Comparison of ENCODE assay signal across 21 cellular contexts in the genomic region with DNA sequence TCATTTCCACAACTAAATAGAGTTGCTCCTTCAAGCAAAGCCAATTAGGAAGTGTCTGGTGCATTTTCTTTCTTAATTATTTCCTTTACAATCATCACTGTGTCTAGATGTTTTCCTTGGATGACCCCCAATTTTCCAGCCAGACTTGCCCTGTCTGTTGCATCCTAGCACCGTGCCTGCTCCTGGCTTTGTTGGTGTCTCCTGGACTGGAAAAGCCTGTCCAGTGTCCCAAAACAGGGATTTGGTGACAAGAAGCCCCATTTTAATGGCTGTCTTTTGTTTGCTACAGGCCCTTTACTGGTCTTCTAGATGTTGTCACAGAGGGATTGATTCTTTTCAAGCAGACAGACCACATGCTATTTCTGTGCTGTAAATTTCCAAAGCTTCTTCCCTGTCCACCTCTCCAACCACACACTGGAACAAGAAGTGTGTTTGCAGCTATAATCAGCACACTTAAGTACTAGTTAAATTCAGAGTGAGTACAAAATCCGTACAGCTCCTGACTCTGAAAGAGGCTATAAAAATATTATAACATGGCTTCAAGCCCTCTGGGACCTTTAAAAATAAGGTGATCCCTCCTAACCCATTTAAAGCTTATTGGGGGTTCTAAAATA. TPM values are rescaled to one million over a fixed set of nuclear protein-coding genes. Genes with fewer than 3 reads are reported as not detected.
DNase-seq lines count a peak whose midpoint lies in the region; ATAC-seq and TF ChIP-seq lines count a peak whose summit lies in the region.
"Had no signal": no experiment of that assay in that cellular context is flagged by ENCODE, and none has a peak within 500 bp of the region (broad histone marks: within the 10 kb centered on the region; RNA-seq: fewer than 3 reads in every experiment).

No MANE protein-coding gene starts in this region.

- H3K4me3 ChIP-seq in SK-N-MC (no peak overlapping the region), heart left ventricle (no peak overlapping the region)
- H3K4me3 ChIP-seq: coronary artery had no signal

- H3K4me1 ChIP-seq in heart left ventricle: peaks cover 0 to 55% (median 26%) of the 10 kb centered on the region in 12 donors

- no peaks in the 10 kb centered on the region for H3K27me3 ChIP-seq in heart left ventricle
- H3K27me3 ChIP-seq: neutrophil had no signal

- H3K27ac ChIP-seq in C4-2B (peak overlapping the region; percentile 36), SK-N-MC (peak overlapping the region; percentile 30; the same call in 1 of the 2 replicates), heart left ventricle (peak overlapping the region in 4 of 12 donors; percentile 8 to 68 (median 22))
- H3K27ac ChIP-seq: coronary artery, epithelial cell of prostate, neutrophil had no signal

- 21 to 44% (median 38%) methylated on average over 2 of the region's 2 CpGs for WGBS in heart left ventricle, 4 donors

- TF ChIP-seq CTCF in C4-2B (conservative IDR thresholded peaks at IDR 0.05) (no peak), heart left ventricle (IDR thresholded peaks at IDR 0.05) (no peak)

- no peak overlapping the region for H3K9ac ChIP-seq in SK-N-MC (ENCODE audit: insufficient read length)

- TF ChIP-seq POLR2A in heart left ventricle (IDR thresholded peaks at IDR 0.05): no peak

- H3K36me3 ChIP-seq in SK-N-MC (ENCODE audit: insufficient read depth, low read length): peaks cover 3% of the 10 kb centered on the region; the same call in 1 of the 2 replicates
- no peaks in the 10 kb centered on the region for H3K36me3 ChIP-seq in heart left ventricle

- H3K9me3 ChIP-seq in SK-N-MC (ENCODE audit: low read depth, low read length) (no peaks in the 10 kb centered on the region), heart left ventricle (no peaks in the 10 kb centered on the region)
- H3K9me3 ChIP-seq: neutrophil had no signal

- intact Hi-C loops in heart left ventricle (cut with DNase I): no loop called here

- DNase-seq in SK-N-MC (ENCODE audit: low read depth, low spot score) (no peak), heart left ventricle (no peak), retina (peak; percentile 36), inferior parietal cortex (ENCODE audit: extremely low spot score) (no peak), T-helper 1 cell (no peak), OCI-M2 (lab: John Stamatoyannopoulos, UW; ENCODE audit: unreplicated experiment) (no peak)
- DNase-seq: activated CD4-positive, CD25-positive, alpha-beta regulatory T cell; activated effector memory CD4-positive, alpha-beta T cell treated with anti-CD3 and anti-CD28 coated beads, Interleukin-2, amount 50 U/mL, for 16 hours; amniotic stem cell; CD8-positive, alpha-beta memory T cell; H9; mesendoderm; NCI-H146; NCI-H446 treated with DMSO at 0.1 percent for 48 hours; SHP77; stimulated activated naive CD8-positive, alpha-beta T cell treated with anti-CD3 and anti-CD28 coated beads, Interleukin-15, Interleukin-2, amounts not matched to agents 100 U/mL and 50 U/mL, for 24 hours had no signal

- ATAC-seq in heart left ventricle (peak in 3 of 4 donors; percentile 24 to 55 (median 33)), GM19324 (IDR thresholded peaks at IDR 0.05; ENCODE audit: low FRiP score, unreplicated experiment) (no peak)
- ATAC-seq: stimulated activated naive CD8-positive, alpha-beta T cell treated with anti-CD3 and anti-CD28 coated beads, Interleukin-15, Interleukin-2, amounts not matched to agents 100 U/mL and 50 U/mL, for 24 hours had no signal

RNA-seq across cellular contexts. Expression of gene RNF144A, which starts 38.4 kb away (rescaled TPM):
- 10 to 100 TPM; 10.3 to 27.2 (median 14.9) TPM for total RNA-seq in heart left ventricle
- 1 to 10 TPM; 3.5 to 6.4 TPM for polyA plus RNA-seq in heart left ventricle
